Comparison of ENCODE assay signal across 9 cellular contexts in genomic region chr6:38058022-38058421, GRCh38.
DNase-seq lines count a peak whose midpoint lies in the region; ATAC-seq, FAIRE-seq and TF ChIP-seq lines count a peak whose summit lies in the region.
"Had no signal": no experiment of that assay in that cellular context is flagged by ENCODE, and none has a peak within 500 bp of the region (broad histone marks: within the 10 kb centered on the region; RNA-seq: fewer than 3 reads in every experiment).

No MANE protein-coding gene starts in this region.

- peak; percentile 100 for ATAC-seq in activated naive CD4-positive, alpha-beta T cell treated with anti-CD3 and anti-CD28 coated beads, Interleukin-2, amount 50 U/mL, for 72 hours

- TF ChIP-seq EP300 in transverse colon (IDR thresholded peaks at IDR 0.05; ENCODE audit: low read depth) = no peak

- H2AFZ ChIP-seq in MM.1S (ENCODE audit: low read length) = no peak overlapping the region

- no peak overlapping the region for H3K9ac ChIP-seq in MM.1S (ENCODE audit: low read length)

- H3K9me3 ChIP-seq in MM.1S (replicated peaks; ENCODE audit: insufficient read depth, low read length) = no peaks in the 10 kb centered on the region
- no peaks in the 10 kb centered on the region for H3K9me3 ChIP-seq in transverse colon

- intact Hi-C loops in transverse colon (cut with DNase I; ENCODE audit: low total_unique reads) = no loop called here

- H3F3A ChIP-seq in MM.1S (ENCODE audit: insufficient read depth, low read length) = no peaks in the 10 kb centered on the region

- peak; percentile 38 for FAIRE-seq in GM12891 (lab: Jason Lieb, UNC)

- no peaks in the 10 kb centered on the region for H3K9me2 ChIP-seq in MM.1S (replicated peaks; ENCODE audit: insufficient read depth, low read length)

- TF ChIP-seq POLR2A in GM12891 (IDR thresholded peaks at IDR 0.05; ENCODE audit: low read depth, low read length) = no peak
- TF ChIP-seq POLR2A in transverse colon (IDR thresholded peaks at IDR 0.05) = no peak

- H3K27ac Mint-ChIP-seq in activated naive CD4-positive, alpha-beta T cell treated with anti-CD3 and anti-CD28 coated beads, Interleukin-2, amount 50 U/mL, for 72 hours = peak overlapping the region; percentile 50 to 67
- H3K27ac Mint-ChIP-seq: activated B cell treated with CpG ODN at 0.5 μM for 24 hours had no signal

- H3K9me3 Mint-ChIP-seq in activated naive CD4-positive, alpha-beta T cell treated with anti-CD3 and anti-CD28 coated beads, Interleukin-2, amount 50 U/mL, for 72 hours = no peaks in the 10 kb centered on the region
- H3K9me3 Mint-ChIP-seq: activated B cell treated with CpG ODN at 0.5 μM for 24 hours had no signal

- H4K20me1 ChIP-seq in MM.1S (ENCODE audit: insufficient read depth, low read length) = no peaks in the 10 kb centered on the region

- H3K4me1 ChIP-seq in MM.1S (ENCODE audit: low read length) = 0 out of 2 replicates have a peak, but pooled peaks cover 6% of the 10 kb centered on the region
- peaks cover 0 to 14% (median 0%) of the 10 kb centered on the region in 4 donors for H3K4me1 ChIP-seq in transverse colon

- in situ Hi-C loops in transverse colon (cut with MboI; ENCODE audit: low pct_ligation_motif_present in 1 of 4, low pct_unique_long_range_greater_than_20kb in 1 of 4, low sequenced_read_pairs in 3 of 4) = no loop called here
- in situ Hi-C loops in KBM-7 (cut with MboI; ENCODE audit: low pct_unique_long_range_greater_than_20kb, low sequenced_read_pairs) = no loop called here

- TF ChIP-seq CTCF in MM.1S (IDR thresholded peaks at IDR 0.05; ENCODE audit: low read length) (no peak), transverse colon (IDR thresholded peaks at IDR 0.05) (no peak)

- no peak for DNase-seq in GM12891 (ENCODE audit: insufficient read length, low spot score)
- peak; percentile 8 for DNase-seq in MM.1S
- peak in 1 of 2 donors; percentile 62 for DNase-seq in activated naive CD4-positive, alpha-beta T cell treated with anti-CD3 and anti-CD28 coated beads, Interleukin-2, amount 50 U/mL, for 72 hours (ENCODE audit: low spot score in 2 of 2)
- peak; percentile 23 to 37 for DNase-seq in stimulated activated CD4-positive, alpha-beta T cell treated with anti-CD3 and anti-CD28 coated beads, Interleukin-1b, Interleukin-23, amount 100 ng/mL, for 4 hours (ENCODE audit: low read depth in 2 of 2)
- no peak for DNase-seq in transverse colon
- DNase-seq in T1000 (lab: John Stamatoyannopoulos, UW) = no peak
- no peak for DNase-seq in H7
- DNase-seq in KBM-7 = no peak
- DNase-seq: activated B cell treated with CpG ODN at 0.5 μM for 24 hours had no signal

- H3K4me3 ChIP-seq in MM.1S (ENCODE audit: low read length) (no peak overlapping the region), transverse colon (no peak overlapping the region), H7 (ENCODE audit: insufficient read depth, low read depth, low read length) (no peak overlapping the region)

- H3K27me3 ChIP-seq in MM.1S (replicated peaks; ENCODE audit: insufficient read depth, low read length) (no peaks in the 10 kb centered on the region), transverse colon (no peaks in the 10 kb centered on the region), H7 (ENCODE audit: control insufficient read depth, insufficient read depth, low read length) (no peaks in the 10 kb centered on the region)

- no peaks in the 10 kb centered on the region for H3K79me2 ChIP-seq in MM.1S (ENCODE audit: low read length)

- H3K27ac ChIP-seq in MM.1S (ENCODE audit: low read length) = no peak overlapping the region
- H3K27ac ChIP-seq in transverse colon = no peak overlapping the region

- H3K36me3 Mint-ChIP-seq in activated naive CD4-positive, alpha-beta T cell treated with anti-CD3 and anti-CD28 coated beads, Interleukin-2, amount 50 U/mL, for 72 hours = peaks cover 10% of the 10 kb centered on the region in 2 donors

- no peaks in the 10 kb centered on the region for H3K36me3 ChIP-seq in MM.1S (replicated peaks; ENCODE audit: insufficient read depth, low read length)
- H3K36me3 ChIP-seq in transverse colon = peaks cover 0 to 16% (median 6%) of the 10 kb centered on the region in 4 donors
- H3K36me3 ChIP-seq in H7 (replicated peaks; ENCODE audit: control insufficient read depth, insufficient read depth, low read length) = no peaks in the 10 kb centered on the region

- H3K4me2 ChIP-seq in MM.1S (ENCODE audit: low read depth, low read length) = no peak overlapping the region

TF ChIP-seq in GM12891, 5 proteins besides CTCF, POLR2A, EP300 and RAD21:
- TF ChIP-seq POU2F2 (IDR thresholded peaks at IDR 0.05; ENCODE audit: low read depth, low read length) = no peak
- TF ChIP-seq POLR2AphosphoS5 (IDR thresholded peaks at IDR 0.05; ENCODE audit: low read depth, low read length) = no peak
- TF ChIP-seq SPI1 (IDR thresholded peaks at IDR 0.05; ENCODE audit: low read depth, low read length) = no peak
- no peak for TF ChIP-seq PAX5 (IDR thresholded peaks at IDR 0.05; ENCODE audit: insufficient read depth, low read length, severe bottlenecking)
- no peak for TF ChIP-seq TAF1 (IDR thresholded peaks at IDR 0.05; ENCODE audit: low read depth, low read length)
TF ChIP-seq in GM12891: peak in this region for 0.

Comparison
In these comparisons a context has a peak if more than half of its experiments do, and no peak if none do; other contexts are left out.
1. DNase-seq: peak in MM.1S (single experiment) and stimulated activated CD4-positive, alpha-beta T cell treated with anti-CD3 and anti-CD28 coated beads, Interleukin-1b, Interleukin-23, amount 100 ng/mL, for 4 hours (2 of 2); none in GM12891 (single experiment), transverse colon (single experiment), T1000 (single experiment), H7 (single experiment) and KBM-7 (single experiment).